ENCODE assay signal across 8 cellular contexts in the genomic region with DNA sequence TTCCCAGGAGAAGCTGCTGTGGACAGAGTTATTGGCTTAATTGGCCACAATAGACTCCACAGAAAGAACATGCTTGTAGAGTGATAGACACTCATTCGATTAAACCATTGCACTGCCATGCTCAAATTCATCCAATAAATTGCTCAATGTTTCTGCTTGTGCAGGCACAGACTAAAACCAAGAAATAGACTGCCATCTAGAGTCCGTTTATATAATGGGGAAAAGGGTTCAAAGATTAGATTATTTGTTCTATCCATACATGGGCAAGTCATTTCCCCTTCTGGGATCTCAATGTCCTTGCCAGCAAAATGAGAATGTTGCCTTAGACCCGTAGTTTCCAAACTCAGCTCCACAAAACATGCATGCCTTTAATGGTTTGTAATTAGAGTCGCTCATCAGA. TPM values are rescaled to one million over a fixed set of nuclear protein-coding genes. Genes with fewer than 3 reads are reported as not detected.
DNase-seq lines count a peak whose midpoint lies in the region; ATAC-seq and TF ChIP-seq lines count a peak whose summit lies in the region.

No MANE protein-coding gene starts in this region.

- intact Hi-C loops in body of pancreas (cut with DNase I), result no loop called here

- peak; percentile 17 to 57 (median 48) for TF ChIP-seq CTCF in body of pancreas (IDR thresholded peaks at IDR 0.05)

- no peak overlapping the region for H3K27ac ChIP-seq in body of pancreas

- DNase-seq in NCI-H524 (lab: John Stamatoyannopoulos, UW), result peak; percentile 7 to 39
- no peak for DNase-seq in NCI-H524 treated with DMSO at 0.1 percent for 48 hours (lab: John Stamatoyannopoulos, UW)
- DNase-seq in NCI-H2196 treated with DMSO at 0.1 percent for 48 hours (lab: John Stamatoyannopoulos, UW; ENCODE audit: unreplicated experiment), result peak; percentile 14
- no peak for DNase-seq in body of pancreas
- peak; percentile 54 to 57 for DNase-seq in lung microvascular endothelial cell (ENCODE audit: low read depth in 2 of 2)
- no peak for DNase-seq in activated CD4-positive, alpha-beta T cell treated with anti-CD3 and anti-CD28 coated beads, Interleukin-2, amount 50 U/mL, for 1 hour
- no peak for DNase-seq in iPS-NIHi11 (ENCODE audit: low spot score)

- H3K27me3 ChIP-seq in body of pancreas, result no peaks in the 10 kb centered on the region

- H3K4me1 ChIP-seq in body of pancreas, result no peaks in the 10 kb centered on the region

- 14 to 17% methylated on average over 4 of the region's 4 CpGs for WGBS in body of pancreas, 2 donors

- H3K4me3 ChIP-seq in body of pancreas, result no peak overlapping the region

- H3K36me3 ChIP-seq in body of pancreas (replicated peaks in 1 of 2; ENCODE audit: insufficient read depth in 1 of 2, low read depth in 2 of 2), result no peaks in the 10 kb centered on the region

- ATAC-seq in body of pancreas (no peak), HG03139 (IDR thresholded peaks at IDR 0.05; ENCODE audit: unreplicated experiment) (no peak)

- no peaks in the 10 kb centered on the region for H3K9me3 ChIP-seq in body of pancreas

- no peak for TF ChIP-seq POLR2A in body of pancreas (IDR thresholded peaks at IDR 0.05)

RNA-seq across cellular contexts. Expression of a gene that starts 8.7 kb away (rescaled TPM):
- total RNA-seq in body of pancreas (1 to 10 TPM; 1.0 to 5.9 TPM), lung microvascular endothelial cell (1.2 and 1.3 TPM in 2 replicates)

RNA-seq across cellular contexts. Expression of a gene that starts 22.9 kb away (rescaled TPM):
- total RNA-seq in body of pancreas (1 to 10 TPM in 1 of 2 donors, under 1 TPM in 1; 0.99 to 3.1 TPM), lung microvascular endothelial cell (3.5 and 4.2 TPM in 2 replicates)

RNA-seq across cellular contexts. Expression of a gene that starts 32.7 kb away (rescaled TPM):
- total RNA-seq in body of pancreas (10 to 100 TPM; 30.9 to 60.6 TPM), lung microvascular endothelial cell (13.5 and 18.5 TPM in 2 replicates)

RNA-seq across cellular contexts. Expression of a gene that starts 52.5 kb away (rescaled TPM):
- 10 to 100 TPM in 1 of 2 donors, 1 to 10 TPM in 1; 8.2 to 18.7 TPM for total RNA-seq in body of pancreas
- total RNA-seq in lung microvascular endothelial cell, result 2.8 TPM in 2 replicates

Comparison
In these comparisons a context has a peak if more than half of its experiments do, and no peak if none do; other contexts are left out.
1. DNase-seq: peak in NCI-H524 (2 of 2), NCI-H2196 treated with DMSO at 0.1 percent for 48 hours (single experiment) and lung microvascular endothelial cell (2 of 2); none in NCI-H524 treated with DMSO at 0.1 percent for 48 hours (single experiment), body of pancreas (0 of 4), activated CD4-positive, alpha-beta T cell treated with anti-CD3 and anti-CD28 coated beads, Interleukin-2, amount 50 U/mL, for 1 hour (single experiment) and iPS-NIHi11 (single experiment).